ENCODE assay signal across 9 cellular contexts in genomic region chr11:1946812-1947480, GRCh38. TPM values are rescaled to one million over a fixed set of nuclear protein-coding genes. Genes with fewer than 3 reads are reported as not detected.
DNase-seq lines count a peak whose midpoint lies in the region; ATAC-seq and TF ChIP-seq lines count a peak whose summit lies in the region.
"Had no signal": no experiment of that assay in that cellular context is flagged by ENCODE, and none has a peak within 500 bp of the region (broad histone marks: within the 10 kb centered on the region; RNA-seq: fewer than 3 reads in every experiment).

Gene MRPL23, plus strand, starts transcription at chr11:1947332. Its CDS starts 31 bp downstream, at chr11:1947363.

- no peaks in the 10 kb centered on the region for H3K79me2 ChIP-seq in trophoblast cell (ENCODE audit: control insufficient read depth, insufficient read depth, low read length, poor library complexity)

- no peak within 1 kb of the TSS for H4K12ac ChIP-seq in trophoblast cell (ENCODE audit: low read depth, low read length)

- no peak within 1 kb of the TSS for H4K8ac ChIP-seq in trophoblast cell (ENCODE audit: low read depth, low read length)

- H3K79me1 ChIP-seq in trophoblast cell (ENCODE audit: low read length), result no peaks in the 10 kb centered on the region

- no peak within 1 kb of the TSS for H3K9ac ChIP-seq in trophoblast cell (ENCODE audit: low read length)

- no peak within 1 kb of the TSS for H3K4me2 ChIP-seq in trophoblast cell (ENCODE audit: low read length)

- no peak within 1 kb of the TSS for H3K23ac ChIP-seq in trophoblast cell (ENCODE audit: low read length)

- H2BK120ac ChIP-seq in trophoblast cell (ENCODE audit: insufficient read depth, low read length, poor library complexity), result no peak within 1 kb of the TSS

- no peaks in the 10 kb centered on the region for H3K4me1 Mint-ChIP-seq in stimulated activated naive B cell treated with anti-CD40 and anti-IgM and Interleukin-4, amounts not matched to agents 10 μg/mL and 1 μg/mL and 100 μg/mL, for 72 hours
- H3K4me1 Mint-ChIP-seq: activated naive CD4-positive, alpha-beta T cell treated with anti-CD3 and anti-CD28 coated beads, Interleukin-2, amount 50 U/mL, for 24 hours had no signal

- H3K4me1 ChIP-seq in right cardiac atrium (ENCODE audit: control insufficient read depth, insufficient read depth, low read length) (no peaks in the 10 kb centered on the region), trophoblast cell (ENCODE audit: control insufficient read depth in 1 of 2, insufficient read depth in 2 of 2, low read length in 2 of 2) (no peaks in the 10 kb centered on the region)

- H3K18ac ChIP-seq in trophoblast cell (ENCODE audit: low read length), result no peak within 1 kb of the TSS

- POLR2A ChIA-PET in HEK293T (lab: Yijun Ruan, JAX), result no interaction called here

- no peak within 1 kb of the TSS for H4K91ac ChIP-seq in trophoblast cell (ENCODE audit: low read depth, low read length)

- H2AFZ ChIP-seq in trophoblast cell (ENCODE audit: insufficient read depth, low read length, poor library complexity), result no peak within 1 kb of the TSS

- no peak within 1 kb of the TSS for H2BK12ac ChIP-seq in trophoblast cell (ENCODE audit: low read length)

- DNase-seq in H7 (no peak), right cardiac atrium (peak in 1 of 3 donors; percentile 61), trophoblast cell (no peak), NCI-H1092 (lab: John Stamatoyannopoulos, UW) (no peak), NCI-H1436 (lab: John Stamatoyannopoulos, UW) (no peak), HEK293T (ENCODE audit: extremely low spot score) (no peak)
- peak; percentile 66 for DNase-seq in activated CD8-positive, alpha-beta memory T cell treated with anti-CD3 and anti-CD28 coated beads, Interleukin-2, amount 50 U/mL, for 48 hours
- no peak for DNase-seq in stimulated activated naive B cell treated with anti-CD40 and anti-IgM and Interleukin-4, amounts not matched to agents 10 μg/mL and 1 μg/mL and 100 μg/mL, for 72 hours

- no peak within 1 kb of the TSS for H3K27ac Mint-ChIP-seq in stimulated activated naive B cell treated with anti-CD40 and anti-IgM and Interleukin-4, amounts not matched to agents 10 μg/mL and 1 μg/mL and 100 μg/mL, for 72 hours
- H3K27ac Mint-ChIP-seq: activated naive CD4-positive, alpha-beta T cell treated with anti-CD3 and anti-CD28 coated beads, Interleukin-2, amount 50 U/mL, for 24 hours had no signal

- H3K27me3 ChIP-seq in H7 (ENCODE audit: control insufficient read depth, insufficient read depth, low read length) (no peaks in the 10 kb centered on the region), right cardiac atrium (ENCODE audit: control insufficient read depth, insufficient read depth) (no peaks in the 10 kb centered on the region), trophoblast cell (ENCODE audit: insufficient read depth, low read length) (no peaks in the 10 kb centered on the region)

- H3K4me3 ChIP-seq in H7 (ENCODE audit: insufficient read depth, low read depth, low read length) (no peak within 1 kb of the TSS), right cardiac atrium (ENCODE audit: low read length) (no peak within 1 kb of the TSS), trophoblast cell (ENCODE audit: low read depth, low read length) (no peak within 1 kb of the TSS)

- H3K27me3 Mint-ChIP-seq in stimulated activated naive B cell treated with anti-CD40 and anti-IgM and Interleukin-4, amounts not matched to agents 10 μg/mL and 1 μg/mL and 100 μg/mL, for 72 hours, result no peaks in the 10 kb centered on the region
- H3K27me3 Mint-ChIP-seq: activated naive CD4-positive, alpha-beta T cell treated with anti-CD3 and anti-CD28 coated beads, Interleukin-2, amount 50 U/mL, for 24 hours had no signal

- H3K9me3 Mint-ChIP-seq in stimulated activated naive B cell treated with anti-CD40 and anti-IgM and Interleukin-4, amounts not matched to agents 10 μg/mL and 1 μg/mL and 100 μg/mL, for 72 hours, result no peaks in the 10 kb centered on the region
- H3K9me3 Mint-ChIP-seq: activated naive CD4-positive, alpha-beta T cell treated with anti-CD3 and anti-CD28 coated beads, Interleukin-2, amount 50 U/mL, for 24 hours had no signal

- peak; percentile 53 to 73 for ATAC-seq in right cardiac atrium
- ATAC-seq in stimulated activated naive B cell treated with anti-CD40 and anti-IgM and Interleukin-4, amounts not matched to agents 10 μg/mL and 1 μg/mL and 100 μg/mL, for 72 hours (replicated peaks), result peak; percentile 81 to 83

- CTCF ChIA-PET in HEK293T (lab: Yijun Ruan, JAX), result no interaction called here

- no peak within 1 kb of the TSS for H3K14ac ChIP-seq in trophoblast cell (ENCODE audit: low read length)

- intact Hi-C loops in right cardiac atrium (cut with DNase I), result loop anchor here in 2 of 4 donors (10.0 kb wide), 2 partner anchors 52 to 102 kb away; partner anchors contain the start of gene PRR33 (in 1 of the 2)

- H2AK5ac ChIP-seq in trophoblast cell (ENCODE audit: low read length), result no peak within 1 kb of the TSS

- H3K4ac ChIP-seq in trophoblast cell (ENCODE audit: low read depth, low read length), result no peak within 1 kb of the TSS

- H3K36me3 Mint-ChIP-seq in stimulated activated naive B cell treated with anti-CD40 and anti-IgM and Interleukin-4, amounts not matched to agents 10 μg/mL and 1 μg/mL and 100 μg/mL, for 72 hours, result no peaks in the 10 kb centered on the region
- H3K36me3 Mint-ChIP-seq: activated naive CD4-positive, alpha-beta T cell treated with anti-CD3 and anti-CD28 coated beads, Interleukin-2, amount 50 U/mL, for 24 hours had no signal

- H3K36me3 ChIP-seq in H7 (replicated peaks; ENCODE audit: control insufficient read depth, insufficient read depth, low read length), result no peaks in the 10 kb centered on the region
- no peaks in the 10 kb centered on the region for H3K36me3 ChIP-seq in trophoblast cell (ENCODE audit: control insufficient read depth in 1 of 2, insufficient read depth in 2 of 2, low read length in 2 of 2)

- no peak within 1 kb of the TSS for H2BK5ac ChIP-seq in trophoblast cell (ENCODE audit: low read depth, low read length, poor library complexity)

- H3K9me3 ChIP-seq in right cardiac atrium (ENCODE audit: control insufficient read depth, low read length) (no peaks in the 10 kb centered on the region), trophoblast cell (ENCODE audit: insufficient read depth, low read depth, low read length) (peaks cover 3% of the 10 kb centered on the region)

- no peak within 1 kb of the TSS for H3K4me3 Mint-ChIP-seq in stimulated activated naive B cell treated with anti-CD40 and anti-IgM and Interleukin-4, amounts not matched to agents 10 μg/mL and 1 μg/mL and 100 μg/mL, for 72 hours

- H3K27ac ChIP-seq in right cardiac atrium (ENCODE audit: low read length) (no peak within 1 kb of the TSS), trophoblast cell (ENCODE audit: low read depth, low read length) (no peak within 1 kb of the TSS)

- under 1% methylated on average over 18 of the region's 85 CpGs for WGBS in right cardiac atrium
- WGBS in trophoblast cell (ENCODE audit: extremely low coverage, insufficient coverage, insufficient read length), result no CpG with 5 or more reads among the region's 85 CpGs

TF ChIP-seq in HEK293T, 16 proteins besides CTCF, POLR2A, EP300 and RAD21:
- TF ChIP-seq SP1 (IDR thresholded peaks at IDR 0.05), result no peak
- TF ChIP-seq NFRKB (IDR thresholded peaks at IDR 0.05), result no peak
- no peak for TF ChIP-seq SUZ12 (IDR thresholded peaks at IDR 0.05)
- TF ChIP-seq TARDBP (IDR thresholded peaks at IDR 0.05), result no peak

RNA-seq across cellular contexts. Expression of gene MRPL23, which starts in this region (rescaled TPM):
- total RNA-seq in H7 (2014; rRNA removed; shearing (Covaris generic)), result 75.9 and 91.1 TPM in 2 replicates
- total RNA-seq in right cardiac atrium, result 100 to 1,000 TPM in 1 of 4 donors, 10 to 100 TPM in 3; 47.1 to 102 (median 74.8) TPM
- 108 TPM for polyA plus RNA-seq in right cardiac atrium
- 99.0 and 101 TPM in 2 replicates for polyA plus RNA-seq in trophoblast cell (2013)
